Comparison of ENCODE assay signal across 16 cellular contexts in genomic region chr11:3357994-3358676, GRCh38. TPM values are rescaled to one million over a fixed set of nuclear protein-coding genes. Genes with fewer than 3 reads are reported as not detected.
A peak's percentile ranks its signal among the peaks of the same experiment; 100 is the strongest.
DNase-seq lines count a peak whose midpoint lies in the region; ATAC-seq, FAIRE-seq and TF ChIP-seq lines count a peak whose summit lies in the region.
"Had no signal": no experiment of that assay in that cellular context is flagged by ENCODE, and none has a peak within 500 bp of the region (broad histone marks: within the 10 kb centered on the region; RNA-seq: fewer than 3 reads in every experiment).

No MANE protein-coding gene starts in this region.

- H3K4me1 ChIP-seq in BLaER1 treated with 17β-estradiol and CSF1 and Interleukin-3, amounts not matched to agents 10 nM and 100 nM, result peaks cover 0 to 9% (median 6%) of the 10 kb centered on the region in 10 experiments; a peak in 8 of 20 replicates
- H3K4me1 ChIP-seq in K562 (replicated peaks in 1 of 2; ENCODE audit: control insufficient read depth in 2 of 2, insufficient read depth in 2 of 2, low read length in 2 of 2) (no peaks in the 10 kb centered on the region), mesenchymal stem cell (ENCODE audit: control insufficient read depth, insufficient read depth, low read depth, low read length) (no peaks in the 10 kb centered on the region), foreskin keratinocyte (no peaks in the 10 kb centered on the region)
- H3K4me1 ChIP-seq: BE2C, Caco-2 had no signal

- H3K9me3 Mint-ChIP-seq in nephron progenitor cell, result no peaks in the 10 kb centered on the region

- no peak overlapping the region for H4K91ac ChIP-seq in mesenchymal stem cell (ENCODE audit: low read length)

- H2BK5ac ChIP-seq in mesenchymal stem cell (ENCODE audit: low read depth, low read length, poor library complexity, severe bottlenecking), result no peak overlapping the region

- no peak overlapping the region for H4K8ac ChIP-seq in mesenchymal stem cell (ENCODE audit: low read length)

- no peak overlapping the region for H3K4me3 Mint-ChIP-seq in nephron progenitor cell

- peaks cover 16% of the 10 kb centered on the region for H3K27me3 Mint-ChIP-seq in nephron progenitor cell (ENCODE audit: low read depth, poor library complexity)

- H3K4me2 ChIP-seq in BLaER1 treated with 17β-estradiol and CSF1 and Interleukin-3, amounts not matched to agents 10 nM and 100 nM, result no peak overlapping the region
- no peak overlapping the region for H3K4me2 ChIP-seq in K562 (ENCODE audit: insufficient read depth, low read length)
- no peak overlapping the region for H3K4me2 ChIP-seq in mesenchymal stem cell (ENCODE audit: low read length, poor library complexity, severe bottlenecking)

- no TSS peak for BruUV-seq in K562 (replicated peaks; lab: Mats Ljungman, UMichigan)

- CTCF ChIA-PET in K562 (lab: Yijun Ruan, JAX; ENCODE audit: low intra/inter-chr PET ratio), result no interaction called here

- H2AK5ac ChIP-seq in mesenchymal stem cell (ENCODE audit: low read length, severe bottlenecking), result no peak overlapping the region

- H3K23ac ChIP-seq in mesenchymal stem cell (ENCODE audit: low read length in 2 of 2), result no peak overlapping the region

- no peaks in the 10 kb centered on the region for H3K36me3 Mint-ChIP-seq in nephron progenitor cell (ENCODE audit: low read depth)

- no peak for TF ChIP-seq CTCF in K562 (IDR thresholded peaks at IDR 0.05 in 2 of 3, conservative IDR thresholded peaks at IDR 0.05 in 1 of 3; ENCODE audit: insufficient read depth in 2 of 3, low read depth in 1 of 3, low read length in 3 of 3)
- TF ChIP-seq CTCF in nephron progenitor cell (IDR thresholded peaks at IDR 0.05), result no peak
- TF ChIP-seq CTCF in foreskin keratinocyte (conservative IDR thresholded peaks at IDR 0.05), result no peak

- H3K27ac ChIP-seq in BLaER1 treated with 17β-estradiol and CSF1 and Interleukin-3, amounts not matched to agents 10 nM and 100 nM, result no peak overlapping the region
- H3K27ac ChIP-seq in K562 (ENCODE audit: extremely low read depth, low read depth, low read length) (no peak overlapping the region), mesenchymal stem cell (ENCODE audit: low read length, poor library complexity, severe bottlenecking) (no peak overlapping the region), foreskin keratinocyte (no peak overlapping the region)
- H3K27ac ChIP-seq: HL-60 had no signal

- in situ Hi-C loops in K562 (cut with MboI), result no loop called here

- no peaks in the 10 kb centered on the region for H4K20me1 ChIP-seq in BLaER1 treated with 17β-estradiol and CSF1 and Interleukin-3, amounts not matched to agents 10 nM and 100 nM
- H4K20me1 ChIP-seq in K562 (replicated peaks; ENCODE audit: control insufficient read depth, insufficient read depth, low read length), result no peaks in the 10 kb centered on the region

- DNase-seq in GM12892 (ENCODE audit: insufficient read length), result no peak
- DNase-seq in K562 (ENCODE audit: extremely low read depth in 1 of 4, low spot score in 3 of 4), result no peak
- DNase-seq in nephron progenitor cell, result no peak
- no peak for DNase-seq in mesenchymal stem cell
- DNase-seq in foreskin keratinocyte, result no peak
- no peak for DNase-seq in hippocampal formation (lab: John Stamatoyannopoulos, UW)
- DNase-seq: BE2C; Caco-2; CD8-positive, alpha-beta memory T cell; GF-D8; HCEC 1CT; KG1 had no signal

- no peak for FAIRE-seq in GM12892 (lab: Jason Lieb, UNC)
- no peak for FAIRE-seq in K562 (lab: Jason Lieb, UNC)
- FAIRE-seq: A204.1, GM18507 had no signal

- peak overlapping the region; percentile 46 for H3K27ac Mint-ChIP-seq in nephron progenitor cell
- H3K27ac Mint-ChIP-seq: CD8-positive, alpha-beta memory T cell had no signal

- no peak overlapping the region for H3K18ac ChIP-seq in mesenchymal stem cell (ENCODE audit: low read depth in 1 of 2, low read length in 2 of 2)

- H2BK15ac ChIP-seq in mesenchymal stem cell (ENCODE audit: low read depth, poor library complexity, severe bottlenecking), result no peak overlapping the region

- no peak overlapping the region for H2BK120ac ChIP-seq in mesenchymal stem cell (ENCODE audit: low read depth, low read length)

- POLR2A ChIA-PET in K562 (lab: Yijun Ruan, JAX), result interaction anchor here (1.9 kb wide), 1 partner anchor 21 kb away, joined by 7 read pairs; the partner anchor contains the start of gene ZNF195

- H3K4ac ChIP-seq in mesenchymal stem cell (ENCODE audit: low read depth in 1 of 2, low read length in 2 of 2), result no peak overlapping the region

- no peak for TF ChIP-seq EP300 in K562 (IDR thresholded peaks at IDR 0.05; ENCODE audit: low read length)

- H2BK12ac ChIP-seq in mesenchymal stem cell (ENCODE audit: low read length in 2 of 2), result no peak overlapping the region

- no peaks in the 10 kb centered on the region for H3K9me1 ChIP-seq in K562 (ENCODE audit: control insufficient read depth, insufficient read depth, low read length)

- no peak overlapping the region for H3K9ac ChIP-seq in BLaER1 treated with 17β-estradiol and CSF1 and Interleukin-3, amounts not matched to agents 10 nM and 100 nM
- no peak overlapping the region for H3K9ac ChIP-seq in K562 (ENCODE audit: insufficient read depth in 1 of 2, low read depth in 2 of 2, low read length in 2 of 2)
- no peak overlapping the region for H3K9ac ChIP-seq in mesenchymal stem cell (ENCODE audit: low read length)

- H3K4me1 Mint-ChIP-seq in nephron progenitor cell, result no peaks in the 10 kb centered on the region
- H3K4me1 Mint-ChIP-seq: CD8-positive, alpha-beta memory T cell had no signal

- ATAC-seq in K562 (peak; percentile 36; the same call in 2 of the 3 replicates), foreskin keratinocyte (no peak)

- H3K79me2 ChIP-seq in K562 (ENCODE audit: control insufficient read depth, insufficient read depth, low read length), result no peaks in the 10 kb centered on the region

- peaks cover 100% of the 10 kb centered on the region in 11 experiments for H3K9me3 ChIP-seq in BLaER1 treated with 17β-estradiol and CSF1 and Interleukin-3, amounts not matched to agents 10 nM and 100 nM (replicated peaks in 1 of 11)
- H3K9me3 ChIP-seq in K562 (replicated peaks; ENCODE audit: control insufficient read depth, insufficient read depth, low read depth, low read length) (peaks cover 47% of the 10 kb centered on the region), mesenchymal stem cell (ENCODE audit: control insufficient read depth, low read length) (peaks cover 100% of the 10 kb centered on the region)
- H3K9me3 ChIP-seq: BE2C had no signal

- H3K14ac ChIP-seq in mesenchymal stem cell (ENCODE audit: low read length in 2 of 2), result no peak overlapping the region

- peak overlapping the region in 8 of 10 experiments; percentile 12 to 60 (median 50); a peak in 10 of 20 replicates for H3K4me3 ChIP-seq in BLaER1 treated with 17β-estradiol and CSF1 and Interleukin-3, amounts not matched to agents 10 nM and 100 nM
- H3K4me3 ChIP-seq in K562 (no peak overlapping the region), mesenchymal stem cell (ENCODE audit: insufficient read depth in 1 of 2, low read depth in 1 of 2, low read length in 2 of 2) (peak overlapping the region in 1 of 2 experiments; percentile 61)

- H2AFZ ChIP-seq in K562 (ENCODE audit: low read depth, low read length) (no peak overlapping the region), mesenchymal stem cell (ENCODE audit: low read depth, low read length) (no peak overlapping the region)

- intact Hi-C loops in K562 (cut with micrococcal nuclease), result no loop called here

- peaks cover 0 to 15% (median 0%) of the 10 kb centered on the region in 11 experiments; a peak in 4 of 22 replicates for H3K27me3 ChIP-seq in BLaER1 treated with 17β-estradiol and CSF1 and Interleukin-3, amounts not matched to agents 10 nM and 100 nM
- H3K27me3 ChIP-seq in K562 (ENCODE audit: control insufficient read depth in 2 of 2, insufficient read depth in 2 of 2, low read length in 2 of 2) (no peaks in the 10 kb centered on the region), mesenchymal stem cell (ENCODE audit: control insufficient read depth in 1 of 2, insufficient read depth in 1 of 2, low read length in 2 of 2) (no peaks in the 10 kb centered on the region), foreskin keratinocyte (no peaks in the 10 kb centered on the region)
- H3K27me3 ChIP-seq: BE2C had no signal

- peaks cover 86 to 100% (median 95%) of the 10 kb centered on the region in 11 experiments for H3K36me3 ChIP-seq in BLaER1 treated with 17β-estradiol and CSF1 and Interleukin-3, amounts not matched to agents 10 nM and 100 nM
- H3K36me3 ChIP-seq in K562 (ENCODE audit: control insufficient read depth, insufficient read depth, low read length) (peaks cover 41% of the 10 kb centered on the region), mesenchymal stem cell (ENCODE audit: control insufficient read depth in 1 of 2, insufficient read depth in 2 of 2, low read depth in 1 of 2, low read length in 2 of 2) (peaks cover 28 to 55% of the 10 kb centered on the region in 2 experiments)

- H3K79me1 ChIP-seq in mesenchymal stem cell (replicated peaks; ENCODE audit: low read length, poor library complexity, severe bottlenecking), result peaks cover 9% of the 10 kb centered on the region

- TF ChIP-seq RAD21 in K562 (CRISPR knock-in tag; conservative IDR thresholded peaks at IDR 0.05 in 1 of 2, IDR thresholded peaks at IDR 0.05 in 1 of 2), result no peak

- 86% methylated on average over 10 of the region's 11 CpGs for WGBS in K562 (ENCODE audit: insufficient coverage, low coverage, missing lambda C conversion rate)
- WGBS in mesenchymal stem cell, result 86% methylated on average over 10 of the region's 11 CpGs

- TF ChIP-seq POLR2A in GM12892 (IDR thresholded peaks at IDR 0.05; ENCODE audit: low read depth, low read length) (0 out of 2 replicates have a peak, but pooled peaks have one; percentile 28), K562 (conservative IDR thresholded peaks at IDR 0.05) (0 out of 2 replicates have a peak, but pooled peaks have one; percentile 14)

RNA-seq across cellular contexts. Expression of gene ZNF195, which starts 20.8 kb away (rescaled TPM):
- polyA plus RNA-seq in GM12892 (2012; ENCODE audit: missing spikeins), result 28.3 TPM
- 126 and 189 TPM in 2 replicates for total RNA-seq in K562 (2011; cell fraction: chromatin; rRNA removed; ENCODE audit: low replicate concordance)
- 81.4 and 87.1 TPM in 2 replicates for total RNA-seq in K562 (2011; cell fraction: nucleolus; rRNA removed)
- 129 and 187 TPM in 2 replicates for total RNA-seq in K562 (2011; cell fraction: nucleoplasm; rRNA removed)
- total RNA-seq in K562 (2014; rRNA removed) (48.9 and 53.8 TPM in 2 replicates), K562 (2014; rRNA removed; fragmentation: Illumina TruSeq; extraction: Trizol) (75.5 and 86.4 TPM in 2 replicates), K562 (2015; rRNA removed; fragmentation: Illumina TruSeq; extraction: Trizol) (54.2 and 61.5 TPM in 2 replicates), K562 (2021) (45.6 and 49.4 TPM in 2 replicates), foreskin keratinocyte (24.5 and 28.4 TPM in 2 replicates)
- polyA plus RNA-seq in K562 (2011; rRNA removed) (59.7 and 62.3 TPM in 2 replicates), K562 (2014; fragmentation: Illumina TruSeq; extraction: Trizol) (50.6 and 60.4 TPM in 2 replicates), K562 (2014; fragmentation: Nextera tagmentation; extraction: Ambion mirVana) (10 to 100 TPM; 42.1 to 55.2 TPM), K562 (2014; rRNA removed) (59.0 and 67.4 TPM in 2 replicates), foreskin keratinocyte (10.5 and 11.2 TPM in 2 replicates)
- 17.0 and 25.9 TPM in 2 replicates for polyA plus RNA-seq in K562 (2011; cell fraction: cytosol; rRNA removed)
- 89.7 and 133 TPM in 2 replicates for polyA plus RNA-seq in K562 (2011; cell fraction: nucleus; rRNA removed)
- 29.4 and 42.9 TPM in 2 replicates for polyA plus RNA-seq in K562 (2012)
- polyA minus RNA-seq in K562 (2011; rRNA and poly(A)+ RNA removed), result 57.6 and 62.2 TPM in 2 replicates
- 17.8 and 30.6 TPM in 2 replicates for polyA minus RNA-seq in K562 (2011; cell fraction: cytosol; rRNA and poly(A)+ RNA removed)
- polyA minus RNA-seq in K562 (2011; cell fraction: nucleus; rRNA and poly(A)+ RNA removed), result 86.4 and 92.7 TPM in 2 replicates
- polyA plus RNA-seq in mesenchymal stem cell (2013, experiment 1 of 2), result 11.1 TPM
- polyA plus RNA-seq in mesenchymal stem cell (2013, experiment 2 of 2), result 11.3 TPM
